ENCODE assay signal across 7 cellular contexts in the genomic region with DNA sequence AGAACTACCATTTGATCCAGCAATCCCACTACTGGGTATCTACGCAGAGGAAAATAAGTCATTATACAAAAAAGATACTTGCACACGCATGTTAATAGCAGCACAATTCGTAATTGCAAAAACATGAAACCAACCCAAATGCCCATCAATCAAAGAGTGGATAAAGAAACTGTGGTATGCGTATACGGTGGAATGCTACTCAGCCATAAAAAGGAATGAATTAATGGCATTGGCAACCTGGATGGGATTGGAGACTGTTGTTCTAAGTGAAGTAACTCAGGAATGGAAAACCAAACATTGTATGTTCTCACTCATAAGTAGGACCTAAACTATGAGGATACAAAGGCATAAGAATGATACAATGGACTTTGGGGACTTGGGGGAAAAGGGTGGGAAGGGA. TPM values are rescaled to one million over a fixed set of nuclear protein-coding genes. Genes with fewer than 3 reads are reported as not detected.
A peak's percentile ranks its signal among the peaks of the same experiment; 100 is the strongest.
DNase-seq lines count a peak whose midpoint lies in the region; ATAC-seq, FAIRE-seq and TF ChIP-seq lines count a peak whose summit lies in the region.
"Not testable (repeated sequence)": the region's sequence is repeated elsewhere in the genome, so short reads cannot be mapped to it uniquely, and the experiment has no call there.

No MANE protein-coding gene starts in this region.

- not testable (repeated sequence) for H3K36me3 Mint-ChIP-seq in WTC11; activated T-cell treated with anti-CD3 and anti-CD28 coated beads, Interleukin-2, amount 50 U/mL, for 72 hours (ENCODE audit: insufficient read depth in 2 of 2); astrocyte (ENCODE audit: low read depth, unreplicated experiment); natural killer cell; stimulated activated naive CD8-positive, alpha-beta T cell treated with anti-CD3 and anti-CD28 coated beads, Interleukin-15, Interleukin-2, amounts not matched to agents 100 ng/mL and 50 ng/mL, for 24 hours (ENCODE audit: low read depth)

- CTCF ChIA-PET in HEK293T (lab: Yijun Ruan, JAX) (interaction anchor here (0.9 kb wide), 1 partner anchor 17 kb away, joined by 4 read pairs; no protein-coding TSS in a partner anchor), WTC11 (lab: Charles Lee) (interaction anchor here (0.9 to 2.4 kb wide), 3 partner anchors 20 to 123 kb away, joined by 5 to 13 read pairs (median 6); no protein-coding TSS in a partner anchor)

- H2AFZ ChIP-seq in astrocyte (ENCODE audit: low read depth, low read length): not testable (repeated sequence)

- peaks cover 34% of the 10 kb centered on the region for H3K4me1 ChIP-seq in astrocyte (ENCODE audit: insufficient read depth, low read length)
- peaks cover 0 to 51% (median 7%) of the 10 kb centered on the region in 3 donors for H3K4me1 ChIP-seq in gastroesophageal sphincter

- H3K79me2 ChIP-seq in astrocyte (ENCODE audit: insufficient read depth, low read length): peaks cover 14% of the 10 kb centered on the region

- WGBS in gastroesophageal sphincter (ENCODE audit: low coverage in 1 of 2), 2 donors: 91 to 96% methylated on average over 4 to 5 of the region's 5 CpGs

- H3K4me3 Mint-ChIP-seq in WTC11 (peak overlapping the region; percentile 72), astrocyte (ENCODE audit: unreplicated experiment) (peak overlapping the region; percentile 45), natural killer cell (peak overlapping the region; percentile 85)
- peak overlapping the region; percentile 84 to 89 for H3K4me3 Mint-ChIP-seq in activated T-cell treated with anti-CD3 and anti-CD28 coated beads, Interleukin-2, amount 50 U/mL, for 72 hours
- peak overlapping the region; percentile 81 for H3K4me3 Mint-ChIP-seq in stimulated activated naive CD8-positive, alpha-beta T cell treated with anti-CD3 and anti-CD28 coated beads, Interleukin-15, Interleukin-2, amounts not matched to agents 100 ng/mL and 50 ng/mL, for 24 hours

- not testable (repeated sequence) for H3K4me2 ChIP-seq in astrocyte (ENCODE audit: low read length)

- peaks cover 15% of the 10 kb centered on the region for H3K27me3 Mint-ChIP-seq in WTC11 (ENCODE audit: low read depth)
- not testable (repeated sequence) for H3K27me3 Mint-ChIP-seq in activated T-cell treated with anti-CD3 and anti-CD28 coated beads, Interleukin-2, amount 50 U/mL, for 72 hours (ENCODE audit: low read depth); astrocyte (ENCODE audit: low read depth, unreplicated experiment); natural killer cell (ENCODE audit: low read depth in 2 of 2)
- H3K27me3 Mint-ChIP-seq in stimulated activated naive CD8-positive, alpha-beta T cell treated with anti-CD3 and anti-CD28 coated beads, Interleukin-15, Interleukin-2, amounts not matched to agents 100 ng/mL and 50 ng/mL, for 24 hours: peaks cover 10% of the 10 kb centered on the region

- not testable (repeated sequence) for H3K9me3 ChIP-seq in astrocyte (ENCODE audit: insufficient read depth, low read depth, low read length); gastroesophageal sphincter

- TF ChIP-seq POLR2A in gastroesophageal sphincter (IDR thresholded peaks at IDR 0.05): not testable (repeated sequence)

- not testable (repeated sequence) for TF ChIP-seq CTCF in WTC11 (IDR thresholded peaks at IDR 0.05); astrocyte (IDR thresholded peaks at IDR 0.05; ENCODE audit: insufficient read depth, low read depth, low read length); gastroesophageal sphincter (IDR thresholded peaks at IDR 0.05); natural killer cell (IDR thresholded peaks at IDR 0.05)

- H3K36me3 ChIP-seq in astrocyte (ENCODE audit: insufficient read depth, low read length); gastroesophageal sphincter: not testable (repeated sequence)

- H3K9ac ChIP-seq in astrocyte (ENCODE audit: low read length): not testable (repeated sequence)

- not testable (repeated sequence) for H3K27ac ChIP-seq in astrocyte (ENCODE audit: low read depth, low read length)
- peak overlapping the region in 3 of 4 donors; percentile 36 to 99 (median 98) for H3K27ac ChIP-seq in gastroesophageal sphincter

- not testable (repeated sequence) for H4K20me1 ChIP-seq in astrocyte (ENCODE audit: insufficient read depth, low read length)

- H3K27ac Mint-ChIP-seq in WTC11; astrocyte (ENCODE audit: unreplicated experiment); stimulated activated naive CD8-positive, alpha-beta T cell treated with anti-CD3 and anti-CD28 coated beads, Interleukin-15, Interleukin-2, amounts not matched to agents 100 ng/mL and 50 ng/mL, for 24 hours: not testable (repeated sequence)
- H3K27ac Mint-ChIP-seq in activated T-cell treated with anti-CD3 and anti-CD28 coated beads, Interleukin-2, amount 50 U/mL, for 72 hours: peak overlapping the region; percentile 82
- peak overlapping the region in 1 of 2 donors; percentile 87 for H3K27ac Mint-ChIP-seq in natural killer cell

- ATAC-seq in WTC11; activated T-cell treated with anti-CD3 and anti-CD28 coated beads, Interleukin-2, amount 50 U/mL, for 72 hours (replicated peaks in 1 of 2); gastroesophageal sphincter; natural killer cell: not testable (repeated sequence)

- H3K9me3 Mint-ChIP-seq in WTC11; activated T-cell treated with anti-CD3 and anti-CD28 coated beads, Interleukin-2, amount 50 U/mL, for 72 hours; astrocyte (ENCODE audit: unreplicated experiment); natural killer cell; stimulated activated naive CD8-positive, alpha-beta T cell treated with anti-CD3 and anti-CD28 coated beads, Interleukin-15, Interleukin-2, amounts not matched to agents 100 ng/mL and 50 ng/mL, for 24 hours: not testable (repeated sequence)

- intact Hi-C loops in natural killer cell (cut with micrococcal nuclease): loop anchor here (1.0 to 2.0 kb wide), 2 partner anchors 16 to 32 kb away; no protein-coding TSS in a partner anchor

- H3K4me3 ChIP-seq in astrocyte (ENCODE audit: insufficient read depth, low read depth, low read length); gastroesophageal sphincter: not testable (repeated sequence)

- not testable (repeated sequence) for TF ChIP-seq EP300 in gastroesophageal sphincter (IDR thresholded peaks at IDR 0.05)

- not testable (repeated sequence) for FAIRE-seq in astrocyte (lab: Jason Lieb, UNC)

- not testable (repeated sequence) for H3K27me3 ChIP-seq in astrocyte (ENCODE audit: insufficient read depth, low read length); gastroesophageal sphincter

- not testable (repeated sequence) for DNase-seq in HEK293T (ENCODE audit: extremely low spot score); WTC11 (ENCODE audit: low spot score); activated T-cell treated with anti-CD3 and anti-CD28 coated beads, Interleukin-2, amount 50 U/mL, for 72 hours; astrocyte (ENCODE audit: low read depth); natural killer cell

- peaks cover 30% of the 10 kb centered on the region for H3K4me1 Mint-ChIP-seq in WTC11
- H3K4me1 Mint-ChIP-seq in activated T-cell treated with anti-CD3 and anti-CD28 coated beads, Interleukin-2, amount 50 U/mL, for 72 hours (ENCODE audit: low read depth): peaks cover 54% of the 10 kb centered on the region
- peaks cover 14% of the 10 kb centered on the region for H3K4me1 Mint-ChIP-seq in astrocyte (ENCODE audit: low read depth, unreplicated experiment)
- H3K4me1 Mint-ChIP-seq in natural killer cell: peaks cover 54 to 63% of the 10 kb centered on the region in 2 donors
- peaks cover 49% of the 10 kb centered on the region for H3K4me1 Mint-ChIP-seq in stimulated activated naive CD8-positive, alpha-beta T cell treated with anti-CD3 and anti-CD28 coated beads, Interleukin-15, Interleukin-2, amounts not matched to agents 100 ng/mL and 50 ng/mL, for 24 hours (ENCODE audit: low read depth)

- POLR2A ChIA-PET in HEK293T (lab: Yijun Ruan, JAX) (interaction anchor here (1.6 kb wide), 1 partner anchor 20 kb away, joined by 6 read pairs; no protein-coding TSS in a partner anchor), WTC11 (lab: Charles Lee) (interaction anchor here (0.6 to 1.2 kb wide), 3 partner anchors 20 to 81 kb away, joined by 3 to 4 read pairs (median 4); no protein-coding TSS in a partner anchor)

RNA-seq across cellular contexts. Expression of a gene that starts 1.3 kb away (rescaled TPM):
- total RNA-seq in WTC11 (2021) (28.0 to 33.7 TPM (median 32.9 TPM) in 3 replicates), astrocyte (68.4 and 75.3 TPM in 2 replicates), gastroesophageal sphincter (100 to 1,000 TPM; 130 to 154 (median 143) TPM), natural killer cell (100 to 1,000 TPM; 120 to 135 (median 129) TPM)
- 100 to 1,000 TPM in 1 of 2 donors, 10 to 100 TPM in 1; 64.9 to 114 TPM for total RNA-seq in activated T-cell treated with anti-CD3 and anti-CD28 coated beads, Interleukin-2, amount 50 U/mL, for 72 hours

RNA-seq across cellular contexts. Expression of a gene that starts 27.0 kb away (rescaled TPM):
- total RNA-seq in WTC11 (2021) (119 to 152 TPM (median 150 TPM) in 3 replicates), astrocyte (9.4 and 12.4 TPM in 2 replicates), gastroesophageal sphincter (10 to 100 TPM; 15.8 to 32.8 (median 27.2) TPM), natural killer cell (10 to 100 TPM; 13.1 to 21.7 (median 16.2) TPM)
- total RNA-seq in activated T-cell treated with anti-CD3 and anti-CD28 coated beads, Interleukin-2, amount 50 U/mL, for 72 hours: 10 to 100 TPM; 32.7 to 47.3 TPM
